Comparison of ENCODE assay signal across 12 cellular contexts in genomic region chr6:109918227-109918626, GRCh38. TPM values are rescaled to one million over a fixed set of nuclear protein-coding genes. Genes with fewer than 3 reads are reported as not detected.
"Had no signal": no experiment of that assay in that cellular context is flagged by ENCODE, and none has a peak within 500 bp of the region (broad histone marks: within the 10 kb centered on the region; RNA-seq: fewer than 3 reads in every experiment).

No MANE protein-coding gene starts in this region.

- H3K4me3 ChIP-seq: GM23248, GM23338, HAP-1 had no signal

- H3K4me1 ChIP-seq: HAP-1 had no signal

- H2AFZ ChIP-seq: GM23248, GM23338 had no signal

- H3K9me3 ChIP-seq: HAP-1 had no signal

- H3K27ac ChIP-seq: GM23248 had no signal

- DNase-seq: GM23248, GOT3, H7, H9, HCEC 1CT, HFFc6 had no signal

- H3K9ac ChIP-seq: GM23248 had no signal

- H3K36me3 ChIP-seq: HAP-1 had no signal

- ATAC-seq: GM23338, HCT116 had no signal

- FAIRE-seq: H1, H54 had no signal

- H3K4me2 ChIP-seq: GM23338 had no signal

RNA-seq across cellular contexts. Expression of gene GPR6, which starts 59.9 kb away (rescaled TPM):
- total RNA-seq: GM23248, H4, HFFc6 had no signal
- polyA plus RNA-seq: GM23248, GM23338 had no signal
